ENCODE assay signal across 1 cellular context in genomic region chr13:98957731-98958442, GRCh38.
TF ChIP-seq lines count a peak whose summit lies in the region.

No MANE protein-coding gene starts in this region.

TF ChIP-seq in HCT116, 20 proteins besides CTCF, POLR2A, EP300 and RAD21:
- no peak for TF ChIP-seq MAX (IDR thresholded peaks at IDR 0.05)
- TF ChIP-seq ELF1 (IDR thresholded peaks at IDR 0.05; ENCODE audit: borderline replicate concordance, low read depth): no peak
- no peak for TF ChIP-seq ZBTB33 (IDR thresholded peaks at IDR 0.05; ENCODE audit: extremely low read depth, insufficient replicate concordance, low read length)
- no peak for TF ChIP-seq ZNF274 (IDR thresholded peaks at IDR 0.05; ENCODE audit: low read depth, low read length)
- no peak for TF ChIP-seq YY1 (IDR thresholded peaks at IDR 0.05; ENCODE audit: extremely low read depth, insufficient replicate concordance, low read depth, low read length)
- no peak for TF ChIP-seq EZH2 (IDR thresholded peaks at IDR 0.05)
- TF ChIP-seq SP1 (IDR thresholded peaks at IDR 0.05; ENCODE audit: low read depth): no peak
- TF ChIP-seq ATF3 (IDR thresholded peaks at IDR 0.05): no peak
- TF ChIP-seq EZH2phosphoT487 (IDR thresholded peaks at IDR 0.05; ENCODE audit: borderline replicate concordance): no peak
- TF ChIP-seq CEBPB (IDR thresholded peaks at IDR 0.05; ENCODE audit: low read depth): no peak
- TF ChIP-seq ZFX (IDR thresholded peaks at IDR 0.05): no peak
- TF ChIP-seq POLR2AphosphoS5 (IDR thresholded peaks at IDR 0.05; ENCODE audit: low read depth, low read length): no peak
- no peak for TF ChIP-seq SIN3A (IDR thresholded peaks at IDR 0.05; ENCODE audit: low read depth)
- no peak for TF ChIP-seq REST (IDR thresholded peaks at IDR 0.05; ENCODE audit: low read depth)
